ENCODE assay signal across 8 cellular contexts in genomic region chr15:67066041-67067021, GRCh38. TPM values are rescaled to one million over a fixed set of nuclear protein-coding genes. Genes with fewer than 3 reads are reported as not detected.
DNase-seq lines count a peak whose midpoint lies in the region; ATAC-seq lines count a peak whose summit lies in the region.

No MANE protein-coding gene starts in this region.

- peak overlapping the region; percentile 71 for H3K9ac ChIP-seq in iPS-15b (ENCODE audit: low read depth, low read length)

- no peak for DNase-seq in MG63
- peak; percentile 57 for DNase-seq in activated naive CD8-positive, alpha-beta T cell treated with anti-CD3 and anti-CD28 coated beads, Interleukin-2, amount 10 ng/mL, durations not matched to agents 7 days and 5 days
- peak; percentile 58 for DNase-seq in stimulated activated CD4-positive, alpha-beta T cell treated with anti-CD3 and anti-CD28 coated beads, Interleukin-4, amount 100 ng/mL, for 1 hour
- DNase-seq in AG08395 (ENCODE audit: low spot score), result no peak
- DNase-seq in inferior parietal cortex (ENCODE audit: extremely low spot score), result no peak
- no peak for DNase-seq in NCI-H187 (lab: John Stamatoyannopoulos, UW)

- H3K9me3 ChIP-seq in MG63 (no peaks in the 10 kb centered on the region), iPS-15b (ENCODE audit: control insufficient read depth, insufficient read depth, low read length) (no peaks in the 10 kb centered on the region)

- H3K36me3 ChIP-seq in MG63 (peaks cover 52% of the 10 kb centered on the region), iPS-15b (ENCODE audit: control insufficient read depth, insufficient read depth, low read length) (no peaks in the 10 kb centered on the region)

- H3K9me3 Mint-ChIP-seq in activated naive CD8-positive, alpha-beta T cell treated with anti-CD3 and anti-CD28 coated beads, Interleukin-2, amount 10 ng/mL, durations not matched to agents 7 days and 5 days, result no peaks in the 10 kb centered on the region

- H3K27me3 ChIP-seq in MG63 (no peaks in the 10 kb centered on the region), iPS-15b (ENCODE audit: control insufficient read depth, insufficient read depth, low read length) (peaks cover 29% of the 10 kb centered on the region)

- peak; percentile 19 for ATAC-seq in GM19351 (IDR thresholded peaks at IDR 0.05; ENCODE audit: unreplicated experiment)
- peak; percentile 19 for ATAC-seq in activated naive CD8-positive, alpha-beta T cell treated with anti-CD3 and anti-CD28 coated beads, Interleukin-2, amount 10 ng/mL, durations not matched to agents 7 days and 5 days (ENCODE audit: low read depth)

- H3K4me3 ChIP-seq in MG63 (peak overlapping the region; percentile 95), iPS-15b (ENCODE audit: low read depth, low read length) (peak overlapping the region; percentile 88)

- POLR2A ChIA-PET in activated naive CD8-positive, alpha-beta T cell treated with anti-CD3 and anti-CD28 coated beads, Interleukin-2, amount 10 ng/mL, durations not matched to agents 7 days and 5 days (lab: Charles Lee), result interaction anchor here (0.7 to 4.8 kb wide), 15 partner anchors 9 to 174 kb away, joined by 3 to 36 read pairs (median 4); no protein-coding TSS in a partner anchor

- H3K27ac Mint-ChIP-seq in activated naive CD8-positive, alpha-beta T cell treated with anti-CD3 and anti-CD28 coated beads, Interleukin-2, amount 10 ng/mL, durations not matched to agents 7 days and 5 days, result peak overlapping the region; percentile 89

- peaks cover 21% of the 10 kb centered on the region for H3K4me1 ChIP-seq in iPS-15b (ENCODE audit: control insufficient read depth, insufficient read depth, low read length)

- H3K4me3 Mint-ChIP-seq in activated naive CD8-positive, alpha-beta T cell treated with anti-CD3 and anti-CD28 coated beads, Interleukin-2, amount 10 ng/mL, durations not matched to agents 7 days and 5 days, result peak overlapping the region; percentile 97

- peaks cover 33% of the 10 kb centered on the region for H3K4me1 Mint-ChIP-seq in activated naive CD8-positive, alpha-beta T cell treated with anti-CD3 and anti-CD28 coated beads, Interleukin-2, amount 10 ng/mL, durations not matched to agents 7 days and 5 days

- peaks cover 20% of the 10 kb centered on the region for H3K27me3 Mint-ChIP-seq in activated naive CD8-positive, alpha-beta T cell treated with anti-CD3 and anti-CD28 coated beads, Interleukin-2, amount 10 ng/mL, durations not matched to agents 7 days and 5 days

- H3K36me3 Mint-ChIP-seq in activated naive CD8-positive, alpha-beta T cell treated with anti-CD3 and anti-CD28 coated beads, Interleukin-2, amount 10 ng/mL, durations not matched to agents 7 days and 5 days, result peaks cover 8% of the 10 kb centered on the region

RNA-seq across cellular contexts. Expression of gene SMAD3, which starts 0.9 kb away (rescaled TPM):
- total RNA-seq in MG63 (2014; rRNA removed; shearing (Covaris generic); ENCODE audit: low replicate concordance), result 32.9 and 38.2 TPM in 2 replicates
- total RNA-seq in activated naive CD8-positive, alpha-beta T cell treated with anti-CD3 and anti-CD28 coated beads, Interleukin-2, amount 10 ng/mL, durations not matched to agents 7 days and 5 days, result 10 to 100 TPM; 74.1 to 75.9 TPM

Comparison
In these comparisons a context has a peak if more than half of its experiments do, and no peak if none do; other contexts are left out.
1. DNase-seq: peak in activated naive CD8-positive, alpha-beta T cell treated with anti-CD3 and anti-CD28 coated beads, Interleukin-2, amount 10 ng/mL, durations not matched to agents 7 days and 5 days (single experiment) and stimulated activated CD4-positive, alpha-beta T cell treated with anti-CD3 and anti-CD28 coated beads, Interleukin-4, amount 100 ng/mL, for 1 hour (single experiment); none in MG63 (single experiment), AG08395 (single experiment), inferior parietal cortex (single experiment) and NCI-H187 (0 of 2).